ENCODE assay signal across 1 cellular context in genomic region chr12:1812650-1813302, GRCh38.
TF ChIP-seq lines count a peak whose summit lies in the region.

No MANE protein-coding gene starts in this region.

TF ChIP-seq in HepG2, 621 proteins besides CTCF, POLR2A, EP300 and RAD21 (continued from another document and continues in another):
- TF ChIP-seq ZNF407 (CRISPR knock-in tag; IDR thresholded peaks at IDR 0.05; ENCODE audit: not compliant biosample characterization): no peak
- no peak for TF ChIP-seq ZFX (CRISPR knock-in tag; IDR thresholded peaks at IDR 0.05; ENCODE audit: low read depth)
- TF ChIP-seq ZNF329 (CRISPR knock-in tag; IDR thresholded peaks at IDR 0.05; ENCODE audit: low read depth): no peak
- TF ChIP-seq ZBTB39 (CRISPR knock-in tag; IDR thresholded peaks at IDR 0.05): no peak
- TF ChIP-seq ZBTB34 (CRISPR knock-in tag; IDR thresholded peaks at IDR 0.05): no peak
- TF ChIP-seq ZNF891 (CRISPR knock-in tag; IDR thresholded peaks at IDR 0.05): no peak
- no peak for TF ChIP-seq ZNF101 (CRISPR knock-in tag; IDR thresholded peaks at IDR 0.05; ENCODE audit: borderline replicate concordance, low read depth)
- no peak for TF ChIP-seq RBAK (CRISPR knock-in tag; IDR thresholded peaks at IDR 0.05)
- no peak for TF ChIP-seq EZH2 (conservative IDR thresholded peaks at IDR 0.05; ENCODE audit: low read depth, low read length)
- no peak for TF ChIP-seq ZNF232 (CRISPR knock-in tag; IDR thresholded peaks at IDR 0.05; ENCODE audit: borderline replicate concordance)
- TF ChIP-seq ZNF335 (CRISPR knock-in tag; IDR thresholded peaks at IDR 0.05): no peak
- TF ChIP-seq ZNF605 (CRISPR knock-in tag; IDR thresholded peaks at IDR 0.05): no peak
- no peak for TF ChIP-seq ZIK1 (CRISPR knock-in tag; IDR thresholded peaks at IDR 0.05; ENCODE audit: borderline replicate concordance, low read depth)
- TF ChIP-seq HHEX (CRISPR knock-in tag; IDR thresholded peaks at IDR 0.05): 0 out of 2 replicates have a peak, but pooled peaks have one; percentile 24
- no peak for TF ChIP-seq SRY (CRISPR knock-in tag; IDR thresholded peaks at IDR 0.05)
- no peak for TF ChIP-seq ATAD3A (CRISPR knock-in tag; IDR thresholded peaks at IDR 0.05)
- 0 out of 2 replicates have a peak, but pooled peaks have one; percentile 34 for TF ChIP-seq KDM6A (CRISPR knock-in tag; IDR thresholded peaks at IDR 0.05; ENCODE audit: low read depth)
- TF ChIP-seq CEBPB (IDR thresholded peaks at IDR 0.05; ENCODE audit: borderline replicate concordance, low read depth, low read length): peak; percentile 89
- peak; percentile 60; the same call in 1 of the 2 replicates for TF ChIP-seq AHDC1 (CRISPR knock-in tag; IDR thresholded peaks at IDR 0.05; ENCODE audit: borderline replicate concordance)
- no peak for TF ChIP-seq TMF1 (CRISPR knock-in tag; IDR thresholded peaks at IDR 0.05; ENCODE audit: low read depth)
- TF ChIP-seq ZNF343 (CRISPR knock-in tag; IDR thresholded peaks at IDR 0.05): no peak
- no peak for TF ChIP-seq DBP (CRISPR knock-in tag; IDR thresholded peaks at IDR 0.05; ENCODE audit: not compliant biosample characterization)
- no peak for TF ChIP-seq ZNF510 (CRISPR knock-in tag; IDR thresholded peaks at IDR 0.05; ENCODE audit: low read depth)
- peak; percentile 91 for TF ChIP-seq ARID5B (CRISPR knock-in tag; IDR thresholded peaks at IDR 0.05)
- TF ChIP-seq MAFG (CRISPR knock-in tag; IDR thresholded peaks at IDR 0.05): no peak
- no peak for TF ChIP-seq RAD51 (IDR thresholded peaks at IDR 0.05; ENCODE audit: borderline replicate concordance)
- TF ChIP-seq SIX1 (CRISPR knock-in tag; IDR thresholded peaks at IDR 0.05; ENCODE audit: borderline replicate concordance): peak; percentile 17; the same call in 1 of the 2 replicates
- TF ChIP-seq FOXA3 (CRISPR knock-in tag; IDR thresholded peaks at IDR 0.05): peak; percentile 68; the same call in 1 of the 2 replicates
